In genomic region chr9:97959585-97959984, GRCh38 we compare ENCODE assay signal across 24 cellular contexts. TPM values are rescaled to one million over a fixed set of nuclear protein-coding genes. Genes with fewer than 3 reads are reported as not detected.
DNase-seq lines count a peak whose midpoint lies in the region; ATAC-seq and TF ChIP-seq lines count a peak whose summit lies in the region.
"Had no signal": no experiment of that assay in that cellular context is flagged by ENCODE, and none has a peak within 500 bp of the region (broad histone marks: within the 10 kb centered on the region; RNA-seq: fewer than 3 reads in every experiment).

No MANE protein-coding gene starts in this region.

- no peaks in the 10 kb centered on the region for H3K79me2 ChIP-seq in GM23248 (ENCODE audit: insufficient read depth)
- H3K79me2 ChIP-seq in osteoblast (ENCODE audit: insufficient read depth, low read length) = no peaks in the 10 kb centered on the region
- no peaks in the 10 kb centered on the region for H3K79me2 ChIP-seq in MM.1S (ENCODE audit: low read length)

- H3K9ac ChIP-seq in GM23248 (peak overlapping the region; percentile 19; the same call in 1 of the 2 replicates), MM.1S (ENCODE audit: low read length) (no peak overlapping the region)
- H3K9ac ChIP-seq: BLaER1 had no signal

- no peak overlapping the region for H3K4me2 ChIP-seq in GM23248 (ENCODE audit: unreplicated experiment)
- H3K4me2 ChIP-seq in osteoblast (ENCODE audit: insufficient read depth, low read length) = no peak overlapping the region
- H3K4me2 ChIP-seq in MM.1S (ENCODE audit: low read depth, low read length) = no peak overlapping the region
- H3K4me2 ChIP-seq: BLaER1, GM23338 had no signal

- in situ Hi-C loops in GM23248 (cut with MboI) (no loop called here), HAP-1 (cut with MboI; ENCODE audit: low sequenced_read_pairs) (no loop called here)

- peak overlapping the region; percentile 66; the same call in 1 of the 2 replicates for H2AFZ ChIP-seq in GM23248
- peak overlapping the region; percentile 77 for H2AFZ ChIP-seq in osteoblast (ENCODE audit: low read length)
- no peak overlapping the region for H2AFZ ChIP-seq in MM.1S (ENCODE audit: low read length)
- H2AFZ ChIP-seq: GM23338 had no signal

- peaks cover 16% of the 10 kb centered on the region for H3F3A ChIP-seq in GM23248 (ENCODE audit: insufficient read depth)
- H3F3A ChIP-seq in MM.1S (ENCODE audit: insufficient read depth, low read length) = no peaks in the 10 kb centered on the region

- DNase-seq in GM23248 (no peak), osteoblast (ENCODE audit: insufficient read length, low spot score, missing footprints) (no peak), HAP-1 (ENCODE audit: low spot score in 2 of 2) (no peak), NCI-H774 (lab: John Stamatoyannopoulos, UW) (no peak), MM.1S (no peak)
- DNase-seq: CD4-positive, CD25-positive, alpha-beta regulatory T cell; CD8-positive, alpha-beta memory T cell; DMS 273 treated with DMSO at 0.1 percent for 48 hours; DMS79; GDM1; H9 had no signal

- ATAC-seq in activated T-helper 17 cell treated with anti-CD3 and anti-CD28 coated beads, Interleukin-2, amount 50 U/mL, for 72 hours (replicated peaks) = no peak
- no peak for ATAC-seq in activated CD4-positive, CD25-positive, alpha-beta regulatory T cell treated with anti-CD3 and anti-CD28 coated beads, Interleukin-2, amount 50 U/mL, for 24 hours
- ATAC-seq: GM12878, GM23338 had no signal

- peaks cover 10% of the 10 kb centered on the region for H3K4me1 ChIP-seq in GM23248 (ENCODE audit: insufficient read depth)
- H3K4me1 ChIP-seq in osteoblast (ENCODE audit: insufficient read depth, low read length) = peaks cover 11% of the 10 kb centered on the region
- H3K4me1 ChIP-seq in HAP-1 = peaks cover 14% of the 10 kb centered on the region
- H3K4me1 ChIP-seq in MM.1S (ENCODE audit: low read length) = no peaks in the 10 kb centered on the region
- H3K4me1 ChIP-seq: BLaER1 had no signal

- H3K4me1 Mint-ChIP-seq in activated T-helper 17 cell treated with anti-CD3 and anti-CD28 coated beads, Interleukin-2, amount 50 U/mL, for 72 hours = peaks cover 5% of the 10 kb centered on the region
- H3K4me1 Mint-ChIP-seq: B cell; CD8-positive, alpha-beta memory T cell; GM23338; H9 had no signal

- no peaks in the 10 kb centered on the region for H3K27me3 Mint-ChIP-seq in activated T-helper 17 cell treated with anti-CD3 and anti-CD28 coated beads, Interleukin-2, amount 50 U/mL, for 72 hours

- H3K27ac ChIP-seq in GM23248 = peak overlapping the region; percentile 48; the same call in 1 of the 2 replicates
- no peak overlapping the region for H3K27ac ChIP-seq in osteoblast (ENCODE audit: low read depth, low read length)
- peak overlapping the region; percentile 69 for H3K27ac ChIP-seq in temporal lobe (ENCODE audit: low read depth, low read length)
- no peak overlapping the region for H3K27ac ChIP-seq in MM.1S (ENCODE audit: low read length)
- H3K27ac ChIP-seq: BLaER1, C4-2B had no signal

- H3K9me3 ChIP-seq in GM23248 (ENCODE audit: low read depth) = no peaks in the 10 kb centered on the region
- H3K9me3 ChIP-seq in osteoblast (ENCODE audit: low read depth, low read length) = no peaks in the 10 kb centered on the region
- H3K9me3 ChIP-seq in HAP-1 = no peaks in the 10 kb centered on the region
- no peaks in the 10 kb centered on the region for H3K9me3 ChIP-seq in MM.1S (replicated peaks; ENCODE audit: insufficient read depth, low read length)
- H3K9me3 ChIP-seq: BLaER1 had no signal

- H3K9me2 ChIP-seq in GM23248 (ENCODE audit: insufficient read depth) = no peaks in the 10 kb centered on the region
- H3K9me2 ChIP-seq in MM.1S (replicated peaks; ENCODE audit: insufficient read depth, low read length) = no peaks in the 10 kb centered on the region

- H3K4me3 Mint-ChIP-seq in activated T-helper 17 cell treated with anti-CD3 and anti-CD28 coated beads, Interleukin-2, amount 50 U/mL, for 72 hours = no peak overlapping the region
- H3K4me3 Mint-ChIP-seq: B cell; CD4-positive, CD25-positive, alpha-beta regulatory T cell; CD8-positive, alpha-beta memory T cell; GM23338; H9; HFFc6 had no signal

- no peaks in the 10 kb centered on the region for H3K36me3 ChIP-seq in GM23248 (ENCODE audit: low read depth)
- no peaks in the 10 kb centered on the region for H3K36me3 ChIP-seq in osteoblast (ENCODE audit: insufficient read depth, low read length)
- no peaks in the 10 kb centered on the region for H3K36me3 ChIP-seq in HAP-1 (replicated peaks)
- no peaks in the 10 kb centered on the region for H3K36me3 ChIP-seq in MM.1S (replicated peaks; ENCODE audit: insufficient read depth, low read length)
- H3K36me3 ChIP-seq: BLaER1 had no signal

- H4K20me1 ChIP-seq in GM23248 (ENCODE audit: insufficient read depth) (no peaks in the 10 kb centered on the region), osteoblast (ENCODE audit: insufficient read depth, low read length) (no peaks in the 10 kb centered on the region), MM.1S (ENCODE audit: insufficient read depth, low read length) (no peaks in the 10 kb centered on the region)
- H4K20me1 ChIP-seq: BLaER1 had no signal

- peak overlapping the region; percentile 75 for H3K27ac Mint-ChIP-seq in activated T-helper 17 cell treated with anti-CD3 and anti-CD28 coated beads, Interleukin-2, amount 50 U/mL, for 72 hours
- H3K27ac Mint-ChIP-seq: B cell; CD8-positive, alpha-beta memory T cell; GM23338; H9 had no signal

- H3K9me3 Mint-ChIP-seq in activated T-helper 17 cell treated with anti-CD3 and anti-CD28 coated beads, Interleukin-2, amount 50 U/mL, for 72 hours = no peaks in the 10 kb centered on the region
- H3K9me3 Mint-ChIP-seq: CD4-positive, CD25-positive, alpha-beta regulatory T cell; CD8-positive, alpha-beta memory T cell; GM23338; H9; HFFc6 had no signal

- H3K27me3 ChIP-seq in GM23248 (replicated peaks; ENCODE audit: insufficient read depth) (no peaks in the 10 kb centered on the region), osteoblast (ENCODE audit: insufficient read depth, low read length) (no peaks in the 10 kb centered on the region), HAP-1 (ENCODE audit: low read depth) (no peaks in the 10 kb centered on the region), MM.1S (replicated peaks; ENCODE audit: insufficient read depth, low read length) (no peaks in the 10 kb centered on the region)
- H3K27me3 ChIP-seq: BLaER1 had no signal

- no peak for TF ChIP-seq CTCF in osteoblast (IDR thresholded peaks at IDR 0.05; ENCODE audit: extremely low read depth, low read depth, low read length)
- TF ChIP-seq CTCF in MM.1S (IDR thresholded peaks at IDR 0.05; ENCODE audit: low read length) = no peak

- no peaks in the 10 kb centered on the region for H3K36me3 Mint-ChIP-seq in activated T-helper 17 cell treated with anti-CD3 and anti-CD28 coated beads, Interleukin-2, amount 50 U/mL, for 72 hours (ENCODE audit: low read depth)
- H3K36me3 Mint-ChIP-seq: CD4-positive, CD25-positive, alpha-beta regulatory T cell; CD8-positive, alpha-beta memory T cell had no signal

- H3K4me3 ChIP-seq in GM23248 (no peak overlapping the region), osteoblast (ENCODE audit: insufficient read depth, low read length) (no peak overlapping the region), HAP-1 (no peak overlapping the region), MM.1S (ENCODE audit: low read length) (no peak overlapping the region)
- H3K4me3 ChIP-seq: BLaER1, GM12878, GM23338 had no signal

RNA-seq across cellular contexts. Expression of gene HEMGN, which starts 21.6 kb away (rescaled TPM):
- total RNA-seq in GM23248 (2014; rRNA removed; shearing (Covaris generic)) = not detected in 2 replicates
- polyA plus RNA-seq in GM23248 (2016; fragmentation: Nextera tagmentation; extraction: Ambion mirVana) = not detected in 2 replicates
- total RNA-seq in activated T-helper 17 cell treated with anti-CD3 and anti-CD28 coated beads, Interleukin-2, amount 50 U/mL, for 72 hours = 1 to 10 TPM in 1 of 2 donors, under 1 TPM in 1; 0.95 to 1.2 TPM
- not detected in 2 replicates for total RNA-seq in osteoblast
- total RNA-seq in temporal lobe = 2.2 TPM
- total RNA-seq: A172, A673, B cell, GM23338, H4, H9, HFFc6 had no signal
- polyA plus RNA-seq: AG04450, GM23338 had no signal

RNA-seq across cellular contexts. Expression of gene ANP32B, which starts 23.6 kb away (rescaled TPM):
- 11.2 and 35.3 TPM in 2 replicates for total RNA-seq in GM23248 (2014; rRNA removed; shearing (Covaris generic))
- polyA plus RNA-seq in GM23248 (2016; fragmentation: Nextera tagmentation; extraction: Ambion mirVana) = 137 and 138 TPM in 2 replicates
- total RNA-seq in activated T-helper 17 cell treated with anti-CD3 and anti-CD28 coated beads, Interleukin-2, amount 50 U/mL, for 72 hours = 100 to 1,000 TPM; 182 to 257 TPM
- total RNA-seq in osteoblast = 12.7 and 13.8 TPM in 2 replicates
- total RNA-seq in temporal lobe = 9.8 TPM

RNA-seq across cellular contexts. Expression of gene TRMO, which starts 37.3 kb away (rescaled TPM):
- 13.0 and 14.3 TPM in 2 replicates for total RNA-seq in GM23248 (2014; rRNA removed; shearing (Covaris generic))
- polyA plus RNA-seq in GM23248 (2016; fragmentation: Nextera tagmentation; extraction: Ambion mirVana) = 9.6 and 10.5 TPM in 2 replicates
- total RNA-seq in activated T-helper 17 cell treated with anti-CD3 and anti-CD28 coated beads, Interleukin-2, amount 50 U/mL, for 72 hours = 10 to 100 TPM; 21.3 to 23.6 TPM
- total RNA-seq in osteoblast (23.9 and 26.5 TPM in 2 replicates), temporal lobe (12.0 TPM)

Comparison
In these comparisons a context has a peak if more than half of its experiments do, and no peak if none do; other contexts are left out.
1. H3K27ac ChIP-seq: peak in GM23248 (single experiment) and temporal lobe (single experiment); none in osteoblast (single experiment) and MM.1S (single experiment).